12 cellular contexts compared by ENCODE assay signal in genomic region chr2:205800804-205801203, GRCh38.
A peak's percentile ranks its signal among the peaks of the same experiment; 100 is the strongest.
DNase-seq lines count a peak whose midpoint lies in the region; ATAC-seq, FAIRE-seq and TF ChIP-seq lines count a peak whose summit lies in the region.
"Had no signal": no experiment of that assay in that cellular context is flagged by ENCODE, and none has a peak within 500 bp of the region (broad histone marks: within the 10 kb centered on the region; RNA-seq: fewer than 3 reads in every experiment).

No MANE protein-coding gene starts in this region.

- CTCF ChIA-PET in endothelial cell of umbilical vein (lab: Charles Lee) = interaction anchor here (0.7 to 1.0 kb wide), 3 partner anchors 11 to 73 kb away, joined by 3 read pairs; no protein-coding TSS in a partner anchor

- H3T11ph ChIP-seq in H9 (ENCODE audit: low read length) = no peak overlapping the region

- POLR2A ChIA-PET in endothelial cell of umbilical vein (lab: Charles Lee) = interaction anchor here (0.7 kb wide), 1 partner anchor 98 kb away, joined by 3 read pairs; no protein-coding TSS in a partner anchor

- no TSS peak for BruUV-seq in endothelial cell of umbilical vein (replicated peaks; lab: Mats Ljungman, UMichigan)

- peaks cover 0 to 3% of the 10 kb centered on the region in 2 donors for H3K9me3 Mint-ChIP-seq in stimulated activated naive B cell treated with anti-CD40 and anti-IgM and Interleukin-4, amounts not matched to agents 10 μg/mL and 1 μg/mL and 100 μg/mL, for 72 hours
- H3K9me3 Mint-ChIP-seq in H9 = peaks cover 18 to 19% of the 10 kb centered on the region in 2 experiments

- H3K18ac ChIP-seq in mesenchymal stem cell (ENCODE audit: low read depth in 1 of 2, low read length in 2 of 2) (peak overlapping the region; percentile 83 to 90), H9 (ENCODE audit: insufficient read length, low read depth, low read length) (no peak overlapping the region)

- peaks cover 0 to 4% of the 10 kb centered on the region in 2 donors for H3K4me1 Mint-ChIP-seq in stimulated activated naive B cell treated with anti-CD40 and anti-IgM and Interleukin-4, amounts not matched to agents 10 μg/mL and 1 μg/mL and 100 μg/mL, for 72 hours
- peaks cover 22 to 23% of the 10 kb centered on the region in 2 experiments for H3K4me1 Mint-ChIP-seq in H9

- intact Hi-C loops in endothelial cell of umbilical vein (cut with micrococcal nuclease) = no loop called here

- H2AK5ac ChIP-seq in mesenchymal stem cell (ENCODE audit: low read length, severe bottlenecking) = no peak overlapping the region
- no peak overlapping the region for H2AK5ac ChIP-seq in H9 (ENCODE audit: insufficient read length, low read length)

- 6% methylated on average over 2 of the region's 3 CpGs for WGBS in mesenchymal stem cell
- WGBS in upper lobe of left lung, 2 donors = 16 to 36% methylated on average over 3 of the region's 3 CpGs
- WGBS in H9 (ENCODE audit: extremely low coverage, insufficient read length, low lambda C conversion rate) = no CpG with 5 or more reads among the region's 3 CpGs

- no peak overlapping the region for H2BK15ac ChIP-seq in mesenchymal stem cell (ENCODE audit: low read depth, poor library complexity, severe bottlenecking)
- H2BK15ac ChIP-seq in H9 (ENCODE audit: low read depth, low read length) = no peak overlapping the region

- H3K27me3 ChIP-seq in endothelial cell of umbilical vein (ENCODE audit: control insufficient read depth in 2 of 2, insufficient read depth in 2 of 2, low read length in 2 of 2) (peaks cover 0 to 2% of the 10 kb centered on the region in 2 experiments), mesenchymal stem cell (ENCODE audit: control insufficient read depth in 1 of 2, insufficient read depth in 1 of 2, low read length in 2 of 2) (peaks cover 0 to 9% of the 10 kb centered on the region in 2 experiments), upper lobe of left lung (no peaks in the 10 kb centered on the region), H9 (ENCODE audit: insufficient read depth, low read length) (no peaks in the 10 kb centered on the region)
- H3K27me3 ChIP-seq: suprapubic skin had no signal

- H3K4me1 ChIP-seq in endothelial cell of umbilical vein (ENCODE audit: control insufficient read depth, extremely low read depth, insufficient read depth, low read length) (peaks cover 9% of the 10 kb centered on the region), mesenchymal stem cell (ENCODE audit: control insufficient read depth, insufficient read depth, low read depth, low read length) (peaks cover 11% of the 10 kb centered on the region), upper lobe of left lung (peaks cover 20 to 28% (median 25%) of the 10 kb centered on the region in 4 donors), H9 (ENCODE audit: insufficient read depth, low read length) (peaks cover 6% of the 10 kb centered on the region)
- H3K4me1 ChIP-seq: suprapubic skin had no signal

- H3K9me1 ChIP-seq in endothelial cell of umbilical vein (replicated peaks; ENCODE audit: control insufficient read depth, extremely low read depth, insufficient read depth, low read length) = no peaks in the 10 kb centered on the region

- no peaks in the 10 kb centered on the region for H3K79me2 ChIP-seq in endothelial cell of umbilical vein (ENCODE audit: control insufficient read depth, insufficient read depth, low read length)
- no peaks in the 10 kb centered on the region for H3K79me2 ChIP-seq in H9 (ENCODE audit: insufficient read depth, low read length)

- TF ChIP-seq POLR2A in endothelial cell of umbilical vein (IDR thresholded peaks at IDR 0.05; ENCODE audit: low read depth, low read length) (no peak), upper lobe of left lung (IDR thresholded peaks at IDR 0.05) (no peak)

- H3K27me3 Mint-ChIP-seq in stimulated activated naive B cell treated with anti-CD40 and anti-IgM and Interleukin-4, amounts not matched to agents 10 μg/mL and 1 μg/mL and 100 μg/mL, for 72 hours = peaks cover 10 to 11% of the 10 kb centered on the region in 2 donors
- peaks cover 5% of the 10 kb centered on the region; the same call in 1 of the 2 replicates for H3K27me3 Mint-ChIP-seq in H9 (ENCODE audit: low read depth)

- FAIRE-seq in endothelial cell of umbilical vein (lab: Jason Lieb, UNC) = no peak
- FAIRE-seq: A549 had no signal

- H3K36me3 ChIP-seq in endothelial cell of umbilical vein (ENCODE audit: control insufficient read depth in 2 of 2, extremely low read depth in 1 of 2, insufficient read depth in 2 of 2, low read length in 2 of 2) (peaks cover 0 to 10% of the 10 kb centered on the region in 2 experiments), mesenchymal stem cell (ENCODE audit: control insufficient read depth in 1 of 2, insufficient read depth in 2 of 2, low read depth in 1 of 2, low read length in 2 of 2) (peaks cover 6 to 9% of the 10 kb centered on the region in 2 experiments), upper lobe of left lung (peaks cover 0 to 8% (median 4%) of the 10 kb centered on the region in 4 donors)
- H3K36me3 ChIP-seq: suprapubic skin had no signal

- H4K8ac ChIP-seq in mesenchymal stem cell (ENCODE audit: low read length) (no peak overlapping the region), H9 (replicated peaks; ENCODE audit: insufficient read length, low read depth, low read length) (no peak overlapping the region)

- H3K4me3 ChIP-seq in endothelial cell of umbilical vein (replicated peaks in 1 of 3; ENCODE audit: insufficient read depth in 1 of 3, low read depth in 1 of 3, low read length in 3 of 3) = no peak overlapping the region
- no peak overlapping the region for H3K4me3 ChIP-seq in mesenchymal stem cell (ENCODE audit: insufficient read depth in 1 of 2, low read depth in 1 of 2, low read length in 2 of 2)
- no peak overlapping the region for H3K4me3 ChIP-seq in upper lobe of left lung
- H3K4me3 ChIP-seq: A549, suprapubic skin had no signal

- no peaks in the 10 kb centered on the region for H3K9me3 ChIP-seq in endothelial cell of umbilical vein (replicated peaks; ENCODE audit: control insufficient read depth, insufficient read depth, low read length)
- H3K9me3 ChIP-seq in mesenchymal stem cell (ENCODE audit: control insufficient read depth, low read length) = peaks cover 9% of the 10 kb centered on the region
- H3K9me3 ChIP-seq in upper lobe of left lung = peaks cover 0 to 9% (median 6%) of the 10 kb centered on the region in 4 donors
- no peaks in the 10 kb centered on the region for H3K9me3 ChIP-seq in H9 (ENCODE audit: control insufficient read depth, low read depth, low read length)
- H3K9me3 ChIP-seq: A549, suprapubic skin had no signal

- H2BK5ac ChIP-seq in mesenchymal stem cell (ENCODE audit: low read depth, low read length, poor library complexity, severe bottlenecking) = no peak overlapping the region
- H2BK5ac ChIP-seq in H9 (ENCODE audit: insufficient read length, low read length) = no peak overlapping the region

- no peak overlapping the region for H3K56ac ChIP-seq in H9 (ENCODE audit: insufficient read length, low read depth, low read length)

- H3K14ac ChIP-seq in mesenchymal stem cell (ENCODE audit: low read length in 2 of 2) = no peak overlapping the region
- H3K14ac ChIP-seq in H9 (ENCODE audit: insufficient read depth, low read length) = no peak overlapping the region

- no peak overlapping the region for H2BK12ac ChIP-seq in mesenchymal stem cell (ENCODE audit: low read length in 2 of 2)
- H2BK12ac ChIP-seq in H9 (ENCODE audit: insufficient read length, low read depth, low read length) = no peak overlapping the region

- H3K23ac ChIP-seq in mesenchymal stem cell (ENCODE audit: low read length in 2 of 2) (no peak overlapping the region), H9 (ENCODE audit: insufficient read length, low read depth, low read length) (no peak overlapping the region)

- H2AFZ ChIP-seq in endothelial cell of umbilical vein (ENCODE audit: low read depth, low read length) (no peak overlapping the region), mesenchymal stem cell (ENCODE audit: low read depth, low read length) (no peak overlapping the region), H9 (ENCODE audit: low read length) (no peak overlapping the region)

- dilution Hi-C loops in endothelial cell of umbilical vein (cut with MboI; ENCODE audit: extremely low pct_ligation_motif_present, low sequenced_read_pairs) = no loop called here

- no peak overlapping the region for H3K27ac Mint-ChIP-seq in stimulated activated naive B cell treated with anti-CD40 and anti-IgM and Interleukin-4, amounts not matched to agents 10 μg/mL and 1 μg/mL and 100 μg/mL, for 72 hours
- H3K27ac Mint-ChIP-seq in H9 = no peak overlapping the region
- H3K27ac Mint-ChIP-seq: WTC11 had no signal

- TF ChIP-seq EP300 in upper lobe of left lung (IDR thresholded peaks at IDR 0.05) = no peak

- peaks cover 3 to 18% of the 10 kb centered on the region in 2 donors for H3K36me3 Mint-ChIP-seq in stimulated activated naive B cell treated with anti-CD40 and anti-IgM and Interleukin-4, amounts not matched to agents 10 μg/mL and 1 μg/mL and 100 μg/mL, for 72 hours
- H3K36me3 Mint-ChIP-seq in H9 (ENCODE audit: insufficient read depth in 1 of 3, low read depth in 3 of 3) = peaks cover 19 to 34% (median 24%) of the 10 kb centered on the region in 3 experiments

- peak; percentile 23 to 73 for ATAC-seq in upper lobe of left lung (ENCODE audit: low FRiP score in 2 of 2)
- no peak for ATAC-seq in stimulated activated naive B cell treated with anti-CD40 and anti-IgM and Interleukin-4, amounts not matched to agents 10 μg/mL and 1 μg/mL and 100 μg/mL, for 72 hours (replicated peaks)
- ATAC-seq: A549, WTC11 had no signal

- peak overlapping the region in 1 of 2 experiments; percentile 92 for H3K4ac ChIP-seq in mesenchymal stem cell (ENCODE audit: low read depth in 1 of 2, low read length in 2 of 2)
- no peak overlapping the region for H3K4ac ChIP-seq in H9 (ENCODE audit: low read depth, low read length)

- H3K4me3 Mint-ChIP-seq in stimulated activated naive B cell treated with anti-CD40 and anti-IgM and Interleukin-4, amounts not matched to agents 10 μg/mL and 1 μg/mL and 100 μg/mL, for 72 hours = no peak overlapping the region
- H3K4me3 Mint-ChIP-seq in H9 = no peak overlapping the region
- H3K4me3 Mint-ChIP-seq: WTC11 had no signal

- no peaks in the 10 kb centered on the region for H3K23me2 ChIP-seq in H9 (ENCODE audit: insufficient read length, low read depth, low read length, poor library complexity, severe bottlenecking)

- no peaks in the 10 kb centered on the region for H3K79me1 ChIP-seq in mesenchymal stem cell (replicated peaks; ENCODE audit: low read length, poor library complexity, severe bottlenecking)
- H3K79me1 ChIP-seq in H9 (ENCODE audit: insufficient read depth, low read depth, low read length, poor library complexity, severe bottlenecking) = no peaks in the 10 kb centered on the region

- no peak for TF ChIP-seq CTCF in endothelial cell of umbilical vein (IDR thresholded peaks at IDR 0.05; ENCODE audit: extremely low read depth in 1 of 2, insufficient read depth in 1 of 2, low read depth in 1 of 2, low read length in 2 of 2)
- TF ChIP-seq CTCF in upper lobe of left lung (IDR thresholded peaks at IDR 0.05) = no peak
- no peak for TF ChIP-seq CTCF in H9 (conservative IDR thresholded peaks at IDR 0.05)

- H4K91ac ChIP-seq in mesenchymal stem cell (ENCODE audit: low read length) (peak overlapping the region; percentile 91), H9 (ENCODE audit: insufficient read length, low read depth, low read length) (no peak overlapping the region)

- DNase-seq in NCI-H510A treated with DMSO at 0.1 percent for 48 hours (lab: John Stamatoyannopoulos, UW) (peak; percentile 28), NCI-H510A (lab: John Stamatoyannopoulos, UW) (no peak), endothelial cell of umbilical vein (ENCODE audit: low read depth, low spot score) (peak; percentile 99), mesenchymal stem cell (peak; percentile 96), upper lobe of left lung (peak in 1 of 2 donors; percentile 57), AML-193 (lab: John Stamatoyannopoulos, UW) (no peak), H9 (no peak)
- DNase-seq in stimulated activated naive B cell treated with anti-CD40 and anti-IgM and Interleukin-4, amounts not matched to agents 10 μg/mL and 1 μg/mL and 100 μg/mL, for 72 hours = no peak
- DNase-seq: EL had no signal

- H2BK120ac ChIP-seq in mesenchymal stem cell (ENCODE audit: low read depth, low read length) (no peak overlapping the region), H9 (ENCODE audit: low read depth, low read length, poor library complexity, severe bottlenecking) (no peak overlapping the region)

- H3K4me2 ChIP-seq in endothelial cell of umbilical vein (ENCODE audit: insufficient read depth, low read length) (no peak overlapping the region), mesenchymal stem cell (ENCODE audit: low read length, poor library complexity, severe bottlenecking) (no peak overlapping the region), H9 (ENCODE audit: insufficient read depth, insufficient read length, low read length) (no peak overlapping the region)
- H3K4me2 ChIP-seq: A549 had no signal

- H4K20me1 ChIP-seq in endothelial cell of umbilical vein (replicated peaks; ENCODE audit: control insufficient read depth, extremely low read depth, insufficient read depth, low read length) (no peaks in the 10 kb centered on the region), H9 (ENCODE audit: control insufficient read depth, insufficient read depth, insufficient read length) (no peaks in the 10 kb centered on the region)

- H2BK20ac ChIP-seq in H9 (ENCODE audit: low read depth, low read length, poor library complexity, severe bottlenecking) = no peak overlapping the region

- H3K9ac ChIP-seq in endothelial cell of umbilical vein (replicated peaks; ENCODE audit: extremely low read depth, insufficient read depth, low read length) (no peak overlapping the region), mesenchymal stem cell (ENCODE audit: low read length) (no peak overlapping the region), H9 (ENCODE audit: extremely low read depth, insufficient read length, low read length) (no peak overlapping the region)

- H3K27ac ChIP-seq in endothelial cell of umbilical vein (ENCODE audit: insufficient read depth, low read depth, low read length) = no peak overlapping the region
- no peak overlapping the region for H3K27ac ChIP-seq in mesenchymal stem cell (ENCODE audit: low read length, poor library complexity, severe bottlenecking)
- peak overlapping the region; percentile 47 to 77 (median 70) for H3K27ac ChIP-seq in upper lobe of left lung
- no peak overlapping the region for H3K27ac ChIP-seq in H9 (ENCODE audit: insufficient read length, low read depth, low read length)
- H3K27ac ChIP-seq: suprapubic skin had no signal

- no peak overlapping the region for H4K5ac ChIP-seq in H9 (ENCODE audit: insufficient read length, low read depth, low read length)

Comparison
In these comparisons a context has a peak if more than half of its experiments do, and no peak if none do; other contexts are left out.
1. DNase-seq: peak in NCI-H510A treated with DMSO at 0.1 percent for 48 hours (single experiment), endothelial cell of umbilical vein (single experiment) and mesenchymal stem cell (single experiment); none in NCI-H510A (single experiment), AML-193 (0 of 2), stimulated activated naive B cell treated with anti-CD40 and anti-IgM and Interleukin-4, amounts not matched to agents 10 μg/mL and 1 μg/mL and 100 μg/mL, for 72 hours (single experiment) and H9 (single experiment).
2. H3K27ac ChIP-seq: peak in upper lobe of left lung (4 of 4); none in endothelial cell of umbilical vein (single experiment), mesenchymal stem cell (single experiment) and H9 (single experiment).
3. ATAC-seq: peak in upper lobe of left lung (2 of 2); none in stimulated activated naive B cell treated with anti-CD40 and anti-IgM and Interleukin-4, amounts not matched to agents 10 μg/mL and 1 μg/mL and 100 μg/mL, for 72 hours (0 of 2).